In genomic region chr12:120119395-120119973, GRCh38 we compare ENCODE assay signal across 7 cellular contexts. TPM values are rescaled to one million over a fixed set of nuclear protein-coding genes. Genes with fewer than 3 reads are reported as not detected.
DNase-seq lines count a peak whose midpoint lies in the region; ATAC-seq, FAIRE-seq and TF ChIP-seq lines count a peak whose summit lies in the region.

No MANE protein-coding gene starts in this region.

- no peak for FAIRE-seq in small intestine (lab: Jason Lieb, UNC)

- ATAC-seq in GM18861 (IDR thresholded peaks at IDR 0.05; ENCODE audit: unreplicated experiment) (peak; percentile 38), HG03460 (IDR thresholded peaks at IDR 0.05; ENCODE audit: unreplicated experiment) (peak; percentile 20)

- no peak overlapping the region for H3K4me3 ChIP-seq in smooth muscle cell
- no peak overlapping the region for H3K4me3 ChIP-seq in small intestine (ENCODE audit: low read depth in 1 of 2, low read length in 2 of 2)

- H3K79me2 ChIP-seq in smooth muscle cell (ENCODE audit: low read depth): peaks cover 17% of the 10 kb centered on the region

- peaks cover 21% of the 10 kb centered on the region for H4K20me1 ChIP-seq in smooth muscle cell (ENCODE audit: low read depth)

- H3K36me3 ChIP-seq in smooth muscle cell (ENCODE audit: low read depth) (no peaks in the 10 kb centered on the region), small intestine (ENCODE audit: control insufficient read depth in 2 of 2, insufficient read depth in 2 of 2, low read length in 2 of 2) (no peaks in the 10 kb centered on the region)

- H3F3A ChIP-seq in smooth muscle cell (ENCODE audit: low read depth): peaks cover 16% of the 10 kb centered on the region

- peak overlapping the region; percentile 21 for H3K4me2 ChIP-seq in smooth muscle cell

- 88% methylated on average over 1 of the region's 1 CpG for WGBS in smooth muscle cell (ENCODE audit: low lambda C conversion rate)
- WGBS in small intestine, 3 donors: 40 to 51% (median 45%) methylated on average over 1 of the region's 1 CpG

- H3K9ac ChIP-seq in smooth muscle cell (ENCODE audit: low read depth): no peak overlapping the region

- DNase-seq in activated naive CD4-positive, alpha-beta T cell treated with anti-CD3 and anti-CD28 coated beads, Interleukin-2, amount 50 U/mL, for 16 hours: peak; percentile 45
- no peak for DNase-seq in smooth muscle cell (lab: John Stamatoyannopoulos, UW; ENCODE audit: unreplicated experiment)
- DNase-seq in small intestine: no peak
- no peak for DNase-seq in NCI-H1436 treated with DMSO at 0.1 percent for 48 hours (lab: John Stamatoyannopoulos, UW)
- DNase-seq in NCI-H1105 (lab: John Stamatoyannopoulos, UW): no peak

- no peak overlapping the region for H2AFZ ChIP-seq in smooth muscle cell (ENCODE audit: low read depth)

- TF ChIP-seq CTCF in smooth muscle cell (IDR thresholded peaks at IDR 0.05; ENCODE audit: borderline replicate concordance, insufficient read depth, poor library complexity, severe bottlenecking): no peak

- H3K27me3 ChIP-seq in smooth muscle cell (ENCODE audit: low read depth) (no peaks in the 10 kb centered on the region), small intestine (ENCODE audit: control insufficient read depth in 2 of 2, insufficient read depth in 2 of 2, low read length in 2 of 2) (no peaks in the 10 kb centered on the region)

- peak overlapping the region; percentile 76 for H3K27ac ChIP-seq in smooth muscle cell (ENCODE audit: low read depth)
- no peak overlapping the region for H3K27ac ChIP-seq in small intestine (ENCODE audit: low read depth in 1 of 2, low read length in 1 of 2)

- H3K9me3 ChIP-seq in smooth muscle cell (replicated peaks; ENCODE audit: low read depth) (no peaks in the 10 kb centered on the region), small intestine (ENCODE audit: control insufficient read depth, low read depth) (no peaks in the 10 kb centered on the region)

- H3K4me1 ChIP-seq in smooth muscle cell (ENCODE audit: low read depth) (peaks cover 26% of the 10 kb centered on the region), small intestine (ENCODE audit: control insufficient read depth in 2 of 2, insufficient read depth in 1 of 2, low read depth in 1 of 2, low read length in 1 of 2) (peaks cover 7 to 23% of the 10 kb centered on the region in 2 donors)

RNA-seq across cellular contexts. Expression of gene RAB35, which starts 2.9 kb away (rescaled TPM):
- total RNA-seq in smooth muscle cell: 17.9 and 19.3 TPM in 2 replicates
- polyA plus RNA-seq in smooth muscle cell (19.1 and 21.9 TPM in 2 replicates), small intestine (10 to 100 TPM; 21.5 to 31.9 (median 22.7) TPM)
